ENCODE assay signal across 9 cellular contexts in genomic region chr2:96533292-96534073, GRCh38. TPM values are rescaled to one million over a fixed set of nuclear protein-coding genes. Genes with fewer than 3 reads are reported as not detected.
A peak's percentile ranks its signal among the peaks of the same experiment; 100 is the strongest.
DNase-seq lines count a peak whose midpoint lies in the region; TF ChIP-seq lines count a peak whose summit lies in the region.
"Had no signal": no experiment of that assay in that cellular context is flagged by ENCODE, and none has a peak within 500 bp of the region (broad histone marks: within the 10 kb centered on the region; RNA-seq: fewer than 3 reads in every experiment).

No MANE protein-coding gene starts in this region.

- no peak for TF ChIP-seq CTCF in RWPE1 (conservative IDR thresholded peaks at IDR 0.05; ENCODE audit: low read depth)
- no peak for TF ChIP-seq CTCF in sigmoid colon (IDR thresholded peaks at IDR 0.05)

- 18 to 42% methylated on average over 8 of the region's 8 CpGs for WGBS in sigmoid colon, 2 donors

- CTCF ChIA-PET in RWPE1 (lab: Yijun Ruan, JAX): interaction anchor here (0.6 to 0.9 kb wide), 3 partner anchors 16 to 22 kb away, joined by 3 to 5 read pairs (median 3); no protein-coding TSS in a partner anchor

- peak overlapping the region in 1 of 4 donors; percentile 2 for H3K4me3 ChIP-seq in sigmoid colon

- DNase-seq in EL (peak; percentile 61), RWPE1 (ENCODE audit: low spot score) (peak; percentile 68), fibroblast of the conjunctiva (ENCODE audit: low read depth) (peak; percentile 72), sigmoid colon (peak; percentile 94), cerebellar cortex (ENCODE audit: low spot score) (no peak), SK-N-DZ (ENCODE audit: low spot score) (no peak), cortex of kidney (lab: John Stamatoyannopoulos, UW) (no peak)
- no peak for DNase-seq in stimulated activated CD4-positive, alpha-beta T cell treated with anti-CD3 and anti-CD28 coated beads, Interleukin-12 subunit alpha, Interleukin-12 subunit beta, amount 100 ng/mL, for 4 hours

- intact Hi-C loops in sigmoid colon (cut with DNase I): loop anchor here (5.0 to 10.0 kb wide), 3 partner anchors 331 to 1129 kb away; partner anchors contain the start of gene ACTR1B

- no peaks in the 10 kb centered on the region for H3K9me3 ChIP-seq in sigmoid colon

- peaks cover 0 to 75% (median 69%) of the 10 kb centered on the region in 4 donors for H3K4me1 ChIP-seq in sigmoid colon

- peak in 3 of 4 donors; percentile 31 to 81 (median 62) for TF ChIP-seq EP300 in sigmoid colon (IDR thresholded peaks at IDR 0.05)

- POLR2A ChIA-PET in RWPE1 (lab: Yijun Ruan, JAX; ENCODE audit: low non-redundant PET): no interaction called here

- TF ChIP-seq POLR2A in sigmoid colon (IDR thresholded peaks at IDR 0.05): no peak

- no peaks in the 10 kb centered on the region for H3K27me3 ChIP-seq in sigmoid colon

- no peaks in the 10 kb centered on the region for H3K36me3 ChIP-seq in sigmoid colon

- H3K27ac ChIP-seq in RWPE1 (peak overlapping the region; percentile 94), sigmoid colon (peak overlapping the region; percentile 85 to 99 (median 90))

RNA-seq across cellular contexts. Expression of gene ARID5A, which starts 3.1 kb away (rescaled TPM):
- 100 to 1,000 TPM in 1 of 4 donors, 10 to 100 TPM in 3; 14.3 to 179 (median 30.4) TPM for total RNA-seq in sigmoid colon
- polyA plus RNA-seq in sigmoid colon: 10 to 100 TPM in 1 of 3 donors, 1 to 10 TPM in 2; 7.8 to 29.0 (median 9.5) TPM
- polyA plus RNA-seq in SK-N-DZ (2014; cell fraction: cytosol; rRNA removed): 3.3 and 4.1 TPM in 2 replicates
- polyA plus RNA-seq in SK-N-DZ (2014; cell fraction: nucleus; rRNA removed): 4.4 and 9.8 TPM in 2 replicates

RNA-seq across cellular contexts. Expression of gene NEURL3, which starts 28.3 kb away (rescaled TPM):
- under 1 TPM in 1 of 4 donors, not detected in 3; 0.36 TPM for total RNA-seq in sigmoid colon
- polyA plus RNA-seq in sigmoid colon: 1 to 10 TPM; 3.5 to 6.4 (median 3.6) TPM
- 0.42 TPM in 1 of 2 replicates, not detected in the other for polyA plus RNA-seq in SK-N-DZ (2014; cell fraction: cytosol; rRNA removed)
- polyA plus RNA-seq in SK-N-DZ (2014; cell fraction: nucleus; rRNA removed): not detected in 2 replicates
- total RNA-seq: pulmonary artery endothelial cell had no signal

Comparison
In these comparisons a context has a peak if more than half of its experiments do, and no peak if none do; other contexts are left out.
1. DNase-seq: peak in EL (single experiment), RWPE1 (single experiment), fibroblast of the conjunctiva (single experiment) and sigmoid colon (single experiment); none in cerebellar cortex (single experiment), SK-N-DZ (single experiment), stimulated activated CD4-positive, alpha-beta T cell treated with anti-CD3 and anti-CD28 coated beads, Interleukin-12 subunit alpha, Interleukin-12 subunit beta, amount 100 ng/mL, for 4 hours (single experiment) and cortex of kidney (single experiment).